In the genomic region with DNA sequence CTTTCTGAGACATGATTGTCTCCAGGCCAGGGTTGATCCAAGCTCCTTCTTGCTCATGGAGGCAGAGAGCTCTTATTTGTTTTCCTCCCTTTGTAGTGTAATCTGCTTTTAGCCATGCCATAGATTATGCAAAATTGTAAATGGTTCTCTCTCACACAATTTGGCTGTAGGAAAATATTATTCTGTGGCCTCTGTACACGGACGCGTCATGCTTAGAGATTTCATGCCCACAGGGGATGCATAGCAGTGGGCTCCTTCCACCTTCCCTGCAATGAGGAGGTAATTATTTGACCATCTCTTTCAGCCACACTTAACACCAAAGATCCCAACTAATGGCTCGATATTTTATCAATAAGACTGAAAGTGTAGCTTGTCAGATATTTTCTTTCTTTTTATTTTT, we compare ENCODE assay signal across 1 cellular context.
A peak's percentile ranks its signal among the peaks of the same experiment; 100 is the strongest.
TF ChIP-seq lines count a peak whose summit lies in the region.

No MANE protein-coding gene starts in this region.

TF ChIP-seq in K562, 482 proteins besides CTCF, POLR2A, EP300 and RAD21 (continued from another document):
- TF ChIP-seq, protein P1, sequence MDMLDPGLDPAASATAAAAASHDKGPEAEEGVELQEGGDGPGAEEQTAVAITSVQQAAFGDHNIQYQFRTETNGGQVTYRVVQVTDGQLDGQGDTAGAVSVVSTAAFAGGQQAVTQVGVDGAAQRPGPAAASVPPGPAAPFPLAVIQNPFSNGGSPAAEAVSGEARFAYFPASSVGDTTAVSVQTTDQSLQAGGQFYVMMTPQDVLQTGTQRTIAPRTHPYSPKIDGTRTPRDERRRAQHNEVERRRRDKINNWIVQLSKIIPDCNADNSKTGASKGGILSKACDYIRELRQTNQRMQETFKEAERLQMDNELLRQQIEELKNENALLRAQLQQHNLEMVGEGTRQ (CRISPR knock-in tag; IDR thresholded peaks at IDR 0.05), result peak; percentile 35; the same call in 1 of the 2 replicates
- no peak for TF ChIP-seq ESRRA (IDR thresholded peaks at IDR 0.05; ENCODE audit: borderline replicate concordance, low read depth)
- TF ChIP-seq SMAD4 (CRISPR knock-in tag; conservative IDR thresholded peaks at IDR 0.05), result no peak
- TF ChIP-seq PHF21A (IDR thresholded peaks at IDR 0.05; ENCODE audit: borderline replicate concordance, low read depth), result no peak
- 0 out of 2 replicates have a peak, but pooled peaks have one; percentile 38 for TF ChIP-seq PRMT5 (CRISPR knock-in tag; IDR thresholded peaks at IDR 0.05)
- TF ChIP-seq, protein P2, sequence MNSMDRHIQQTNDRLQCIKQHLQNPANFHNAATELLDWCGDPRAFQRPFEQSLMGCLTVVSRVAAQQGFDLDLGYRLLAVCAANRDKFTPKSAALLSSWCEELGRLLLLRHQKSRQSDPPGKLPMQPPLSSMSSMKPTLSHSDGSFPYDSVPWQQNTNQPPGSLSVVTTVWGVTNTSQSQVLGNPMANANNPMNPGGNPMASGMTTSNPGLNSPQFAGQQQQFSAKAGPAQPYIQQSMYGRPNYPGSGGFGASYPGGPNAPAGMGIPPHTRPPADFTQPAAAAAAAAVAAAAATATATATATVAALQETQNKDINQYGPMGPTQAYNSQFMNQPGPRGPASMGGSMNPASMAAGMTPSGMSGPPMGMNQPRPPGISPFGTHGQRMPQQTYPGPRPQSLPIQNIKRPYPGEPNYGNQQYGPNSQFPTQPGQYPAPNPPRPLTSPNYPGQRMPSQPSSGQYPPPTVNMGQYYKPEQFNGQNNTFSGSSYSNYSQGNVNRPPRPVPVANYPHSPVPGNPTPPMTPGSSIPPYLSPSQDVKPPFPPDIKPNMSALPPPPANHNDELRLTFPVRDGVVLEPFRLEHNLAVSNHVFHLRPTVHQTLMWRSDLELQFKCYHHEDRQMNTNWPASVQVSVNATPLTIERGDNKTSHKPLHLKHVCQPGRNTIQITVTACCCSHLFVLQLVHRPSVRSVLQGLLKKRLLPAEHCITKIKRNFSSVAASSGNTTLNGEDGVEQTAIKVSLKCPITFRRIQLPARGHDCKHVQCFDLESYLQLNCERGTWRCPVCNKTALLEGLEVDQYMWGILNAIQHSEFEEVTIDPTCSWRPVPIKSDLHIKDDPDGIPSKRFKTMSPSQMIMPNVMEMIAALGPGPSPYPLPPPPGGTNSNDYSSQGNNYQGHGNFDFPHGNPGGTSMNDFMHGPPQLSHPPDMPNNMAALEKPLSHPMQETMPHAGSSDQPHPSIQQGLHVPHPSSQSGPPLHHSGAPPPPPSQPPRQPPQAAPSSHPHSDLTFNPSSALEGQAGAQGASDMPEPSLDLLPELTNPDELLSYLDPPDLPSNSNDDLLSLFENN (IDR thresholded peaks at IDR 0.05; ENCODE audit: low read depth in 2 of 2, low read length in 2 of 2), result no peak
- TF ChIP-seq, protein P3, sequence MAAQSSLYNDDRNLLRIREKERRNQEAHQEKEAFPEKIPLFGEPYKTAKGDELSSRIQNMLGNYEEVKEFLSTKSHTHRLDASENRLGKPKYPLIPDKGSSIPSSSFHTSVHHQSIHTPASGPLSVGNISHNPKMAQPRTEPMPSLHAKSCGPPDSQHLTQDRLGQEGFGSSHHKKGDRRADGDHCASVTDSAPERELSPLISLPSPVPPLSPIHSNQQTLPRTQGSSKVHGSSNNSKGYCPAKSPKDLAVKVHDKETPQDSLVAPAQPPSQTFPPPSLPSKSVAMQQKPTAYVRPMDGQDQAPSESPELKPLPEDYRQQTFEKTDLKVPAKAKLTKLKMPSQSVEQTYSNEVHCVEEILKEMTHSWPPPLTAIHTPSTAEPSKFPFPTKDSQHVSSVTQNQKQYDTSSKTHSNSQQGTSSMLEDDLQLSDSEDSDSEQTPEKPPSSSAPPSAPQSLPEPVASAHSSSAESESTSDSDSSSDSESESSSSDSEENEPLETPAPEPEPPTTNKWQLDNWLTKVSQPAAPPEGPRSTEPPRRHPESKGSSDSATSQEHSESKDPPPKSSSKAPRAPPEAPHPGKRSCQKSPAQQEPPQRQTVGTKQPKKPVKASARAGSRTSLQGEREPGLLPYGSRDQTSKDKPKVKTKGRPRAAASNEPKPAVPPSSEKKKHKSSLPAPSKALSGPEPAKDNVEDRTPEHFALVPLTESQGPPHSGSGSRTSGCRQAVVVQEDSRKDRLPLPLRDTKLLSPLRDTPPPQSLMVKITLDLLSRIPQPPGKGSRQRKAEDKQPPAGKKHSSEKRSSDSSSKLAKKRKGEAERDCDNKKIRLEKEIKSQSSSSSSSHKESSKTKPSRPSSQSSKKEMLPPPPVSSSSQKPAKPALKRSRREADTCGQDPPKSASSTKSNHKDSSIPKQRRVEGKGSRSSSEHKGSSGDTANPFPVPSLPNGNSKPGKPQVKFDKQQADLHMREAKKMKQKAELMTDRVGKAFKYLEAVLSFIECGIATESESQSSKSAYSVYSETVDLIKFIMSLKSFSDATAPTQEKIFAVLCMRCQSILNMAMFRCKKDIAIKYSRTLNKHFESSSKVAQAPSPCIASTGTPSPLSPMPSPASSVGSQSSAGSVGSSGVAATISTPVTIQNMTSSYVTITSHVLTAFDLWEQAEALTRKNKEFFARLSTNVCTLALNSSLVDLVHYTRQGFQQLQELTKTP (IDR thresholded peaks at IDR 0.05; ENCODE audit: low read depth in 1 of 2, partially characterized antibody in 2 of 2), result no peak
- TF ChIP-seq, protein P4, sequence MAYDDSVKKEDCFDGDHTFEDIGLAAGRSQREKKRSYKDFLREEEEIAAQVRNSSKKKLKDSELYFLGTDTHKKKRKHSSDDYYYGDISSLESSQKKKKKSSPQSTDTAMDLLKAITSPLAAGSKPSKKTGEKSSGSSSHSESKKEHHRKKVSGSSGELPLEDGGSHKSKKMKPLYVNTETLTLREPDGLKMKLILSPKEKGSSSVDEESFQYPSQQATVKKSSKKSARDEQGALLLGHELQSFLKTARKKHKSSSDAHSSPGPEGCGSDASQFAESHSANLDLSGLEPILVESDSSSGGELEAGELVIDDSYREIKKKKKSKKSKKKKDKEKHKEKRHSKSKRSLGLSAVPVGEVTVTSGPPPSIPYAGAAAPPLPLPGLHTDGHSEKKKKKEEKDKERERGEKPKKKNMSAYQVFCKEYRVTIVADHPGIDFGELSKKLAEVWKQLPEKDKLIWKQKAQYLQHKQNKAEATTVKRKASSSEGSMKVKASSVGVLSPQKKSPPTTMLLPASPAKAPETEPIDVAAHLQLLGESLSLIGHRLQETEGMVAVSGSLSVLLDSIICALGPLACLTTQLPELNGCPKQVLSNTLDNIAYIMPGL (CRISPR knock-in tag; IDR thresholded peaks at IDR 0.05), result no peak
- TF ChIP-seq, protein P5, sequence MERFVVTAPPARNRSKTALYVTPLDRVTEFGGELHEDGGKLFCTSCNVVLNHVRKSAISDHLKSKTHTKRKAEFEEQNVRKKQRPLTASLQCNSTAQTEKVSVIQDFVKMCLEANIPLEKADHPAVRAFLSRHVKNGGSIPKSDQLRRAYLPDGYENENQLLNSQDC (CRISPR knock-in tag; IDR thresholded peaks at IDR 0.05), result no peak
- TF ChIP-seq RBM15 (IDR thresholded peaks at IDR 0.05; ENCODE audit: insufficient read depth, low read length), result no peak
- TF ChIP-seq HDAC3 (IDR thresholded peaks at IDR 0.05; ENCODE audit: borderline replicate concordance, partially characterized antibody), result no peak
- TF ChIP-seq, protein P6, sequence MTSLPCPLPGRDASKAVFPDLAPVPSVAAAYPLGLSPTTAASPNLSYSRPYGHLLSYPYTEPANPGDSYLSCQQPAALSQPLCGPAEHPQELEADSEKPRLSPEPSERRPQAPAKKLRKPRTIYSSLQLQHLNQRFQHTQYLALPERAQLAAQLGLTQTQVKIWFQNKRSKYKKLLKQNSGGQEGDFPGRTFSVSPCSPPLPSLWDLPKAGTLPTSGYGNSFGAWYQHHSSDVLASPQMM (CRISPR knock-in tag; IDR thresholded peaks at IDR 0.05), result no peak
- no peak for TF ChIP-seq ZNF253 (CRISPR knock-in tag; conservative IDR thresholded peaks at IDR 0.05)
- TF ChIP-seq, protein P7, sequence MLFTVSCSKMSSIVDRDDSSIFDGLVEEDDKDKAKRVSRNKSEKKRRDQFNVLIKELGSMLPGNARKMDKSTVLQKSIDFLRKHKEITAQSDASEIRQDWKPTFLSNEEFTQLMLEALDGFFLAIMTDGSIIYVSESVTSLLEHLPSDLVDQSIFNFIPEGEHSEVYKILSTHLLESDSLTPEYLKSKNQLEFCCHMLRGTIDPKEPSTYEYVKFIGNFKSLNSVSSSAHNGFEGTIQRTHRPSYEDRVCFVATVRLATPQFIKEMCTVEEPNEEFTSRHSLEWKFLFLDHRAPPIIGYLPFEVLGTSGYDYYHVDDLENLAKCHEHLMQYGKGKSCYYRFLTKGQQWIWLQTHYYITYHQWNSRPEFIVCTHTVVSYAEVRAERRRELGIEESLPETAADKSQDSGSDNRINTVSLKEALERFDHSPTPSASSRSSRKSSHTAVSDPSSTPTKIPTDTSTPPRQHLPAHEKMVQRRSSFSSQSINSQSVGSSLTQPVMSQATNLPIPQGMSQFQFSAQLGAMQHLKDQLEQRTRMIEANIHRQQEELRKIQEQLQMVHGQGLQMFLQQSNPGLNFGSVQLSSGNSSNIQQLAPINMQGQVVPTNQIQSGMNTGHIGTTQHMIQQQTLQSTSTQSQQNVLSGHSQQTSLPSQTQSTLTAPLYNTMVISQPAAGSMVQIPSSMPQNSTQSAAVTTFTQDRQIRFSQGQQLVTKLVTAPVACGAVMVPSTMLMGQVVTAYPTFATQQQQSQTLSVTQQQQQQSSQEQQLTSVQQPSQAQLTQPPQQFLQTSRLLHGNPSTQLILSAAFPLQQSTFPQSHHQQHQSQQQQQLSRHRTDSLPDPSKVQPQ (CRISPR knock-in tag; IDR thresholded peaks at IDR 0.05; ENCODE audit: borderline replicate concordance), result no peak
- TF ChIP-seq, protein P8, sequence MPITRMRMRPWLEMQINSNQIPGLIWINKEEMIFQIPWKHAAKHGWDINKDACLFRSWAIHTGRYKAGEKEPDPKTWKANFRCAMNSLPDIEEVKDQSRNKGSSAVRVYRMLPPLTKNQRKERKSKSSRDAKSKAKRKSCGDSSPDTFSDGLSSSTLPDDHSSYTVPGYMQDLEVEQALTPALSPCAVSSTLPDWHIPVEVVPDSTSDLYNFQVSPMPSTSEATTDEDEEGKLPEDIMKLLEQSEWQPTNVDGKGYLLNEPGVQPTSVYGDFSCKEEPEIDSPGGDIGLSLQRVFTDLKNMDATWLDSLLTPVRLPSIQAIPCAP (CRISPR knock-in tag; IDR thresholded peaks at IDR 0.05; ENCODE audit: borderline replicate concordance), result no peak
